Comparison of ENCODE assay signal across 18 cellular contexts in the genomic region with DNA sequence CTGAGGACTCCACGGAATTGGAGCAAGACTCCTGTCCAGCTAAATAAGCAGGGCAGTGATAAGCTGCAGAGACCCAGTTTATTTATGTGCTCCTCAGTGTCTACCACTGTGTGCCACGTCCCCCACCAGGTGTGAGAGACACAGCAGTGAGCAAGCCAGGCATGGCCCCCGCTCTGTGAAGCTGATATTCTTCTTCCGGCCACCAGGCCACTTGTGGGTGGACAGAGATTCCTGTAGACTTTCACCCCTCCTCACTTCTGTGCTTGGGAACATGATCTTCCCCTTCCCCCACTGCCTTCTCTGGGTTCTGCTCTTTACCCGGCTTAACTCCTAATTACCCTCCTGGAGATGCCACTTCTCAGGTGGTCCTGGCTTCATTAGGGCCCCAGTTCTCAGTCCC.
"Had no signal": no experiment of that assay in that cellular context is flagged by ENCODE, and none has a peak within 500 bp of the region (broad histone marks: within the 10 kb centered on the region; RNA-seq: fewer than 3 reads in every experiment).

No MANE protein-coding gene starts in this region.

- H3K9me3 ChIP-seq: left ventricle myocardium inferior, right atrium auricular region, suprapubic skin, upper lobe of left lung had no signal

- H3K27ac Mint-ChIP-seq: activated T-helper 2 cell treated with anti-CD3 and anti-CD28 coated beads, Interferon-gamma antibody, Interleukin-2, Interleukin-4, amounts not matched to agents 10 μg/mL and 5 μg/mL and 100 μg/mL, durations not matched to agents 14 hours and 24 hours and 36 hours; progenitor cell of endocrine pancreas had no signal

- H3K4me1 ChIP-seq: left ventricle myocardium inferior, right atrium auricular region, suprapubic skin had no signal

- DNase-seq: activated CD4-positive, alpha-beta T cell treated with anti-CD3 and anti-CD28 coated beads, Interleukin-2, amount 50 U/mL, for 1 hour; activated CD8-positive, alpha-beta memory T cell treated with anti-CD3 and anti-CD28 coated beads for 24 hours; brain microvascular endothelial cell; dermis blood vessel endothelial cell; left ventricle myocardium inferior; naive thymus-derived CD8-positive, alpha-beta T cell; nucleus accumbens; small intestine; stimulated activated CD4-positive, alpha-beta T cell treated with anti-CD3 and anti-CD28 coated beads, Interleukin-4, amount 100 ng/mL, for 24 hours; stimulated activated naive CD8-positive, alpha-beta T cell treated with anti-CD3 and anti-CD28 coated beads, Interleukin-15, Interleukin-2, amounts not matched to agents 100 U/mL and 50 U/mL, for 24 hours; T-helper 9 cell; upper lobe of left lung had no signal

- H3K9me3 Mint-ChIP-seq: activated naive CD4-positive, alpha-beta T cell treated with anti-CD3 and anti-CD28 coated beads, Interleukin-2, amount 50 U/mL, for 72 hours; activated T-helper 2 cell treated with anti-CD3 and anti-CD28 coated beads, Interferon-gamma antibody, Interleukin-2, Interleukin-4, amounts not matched to agents 10 μg/mL and 5 μg/mL and 100 μg/mL, durations not matched to agents 14 hours and 24 hours and 36 hours; naive thymus-derived CD8-positive, alpha-beta T cell had no signal

- H3K4me3 ChIP-seq: left ventricle myocardium inferior, right atrium auricular region, suprapubic skin, upper lobe of left lung had no signal

- H3K27me3 Mint-ChIP-seq: naive thymus-derived CD8-positive, alpha-beta T cell; progenitor cell of endocrine pancreas had no signal

- FAIRE-seq: keratinocyte, small intestine had no signal

- H3K27me3 ChIP-seq: brain microvascular endothelial cell, right atrium auricular region, suprapubic skin, upper lobe of left lung had no signal

- H3K27ac ChIP-seq: brain microvascular endothelial cell, left ventricle myocardium inferior, right atrium auricular region, suprapubic skin, upper lobe of left lung had no signal

- H3K4me3 Mint-ChIP-seq: naive thymus-derived CD8-positive, alpha-beta T cell had no signal

- ATAC-seq: activated naive CD4-positive, alpha-beta T cell treated with anti-CD3 and anti-CD28 coated beads, Interleukin-2, amount 50 U/mL, for 72 hours; naive thymus-derived CD8-positive, alpha-beta T cell; stimulated activated naive CD8-positive, alpha-beta T cell treated with anti-CD3 and anti-CD28 coated beads, Interleukin-15, Interleukin-2, amounts not matched to agents 100 U/mL and 50 U/mL, for 24 hours had no signal
